In genomic region chr10:34580214-34580613, GRCh38 we compare ENCODE assay signal across 27 cellular contexts.
DNase-seq lines count a peak whose midpoint lies in the region; ATAC-seq, FAIRE-seq and TF ChIP-seq lines count a peak whose summit lies in the region.
"Had no signal": no experiment of that assay in that cellular context is flagged by ENCODE, and none has a peak within 500 bp of the region (broad histone marks: within the 10 kb centered on the region; RNA-seq: fewer than 3 reads in every experiment).

No MANE protein-coding gene starts in this region.

- WGBS in H9 (ENCODE audit: extremely low coverage, insufficient read length, low lambda C conversion rate), result no CpG with 5 or more reads among the region's 6 CpGs
- no CpG with 5 or more reads among the region's 6 CpGs for WGBS in trophoblast cell (ENCODE audit: extremely low coverage, insufficient coverage, insufficient read length)
- 84 to 96% (median 87%) methylated on average over 6 of the region's 6 CpGs for WGBS in spleen, 5 donors

- H3K27me3 ChIP-seq in H9 (ENCODE audit: insufficient read depth, low read length) (no peaks in the 10 kb centered on the region), RWPE2 (ENCODE audit: insufficient read depth, poor library complexity, severe bottlenecking) (no peaks in the 10 kb centered on the region), keratinocyte (ENCODE audit: control insufficient read depth, extremely low read depth, insufficient read depth, low read length) (no peaks in the 10 kb centered on the region), skeletal muscle satellite cell (ENCODE audit: control insufficient read depth, insufficient read depth, low read length) (no peaks in the 10 kb centered on the region), trophoblast cell (ENCODE audit: insufficient read depth, low read length) (no peaks in the 10 kb centered on the region), spleen (replicated peaks in 1 of 7) (no peaks in the 10 kb centered on the region)
- H3K27me3 ChIP-seq: MG63, tibial nerve had no signal

- no peaks in the 10 kb centered on the region for H3K36me3 Mint-ChIP-seq in H9 (ENCODE audit: insufficient read depth in 1 of 3, low read depth in 3 of 3)
- H3K36me3 Mint-ChIP-seq: activated naive CD8-positive, alpha-beta T cell treated with anti-CD3 and anti-CD28 coated beads, Interleukin-2, amount 10 ng/mL, durations not matched to agents 7 days and 5 days; CD14-positive monocyte; immature natural killer cell; mesothelial cell of epicardium; naive thymus-derived CD8-positive, alpha-beta T cell had no signal

- H3K9me3 ChIP-seq in H9 (ENCODE audit: control insufficient read depth, low read depth, low read length), result no peaks in the 10 kb centered on the region
- no peaks in the 10 kb centered on the region for H3K9me3 ChIP-seq in RWPE2 (ENCODE audit: severe bottlenecking)
- no peaks in the 10 kb centered on the region for H3K9me3 ChIP-seq in keratinocyte (ENCODE audit: control insufficient read depth, low read depth, low read length)
- H3K9me3 ChIP-seq in skeletal muscle satellite cell (replicated peaks; ENCODE audit: low read length), result no peaks in the 10 kb centered on the region
- H3K9me3 ChIP-seq in trophoblast cell (ENCODE audit: insufficient read depth, low read depth, low read length), result no peaks in the 10 kb centered on the region
- no peaks in the 10 kb centered on the region for H3K9me3 ChIP-seq in spleen
- H3K9me3 ChIP-seq: left ventricle myocardium inferior, MG63, tibial nerve had no signal

- no peak overlapping the region for H3K9ac ChIP-seq in H9 (ENCODE audit: extremely low read depth, insufficient read length, low read length)
- H3K9ac ChIP-seq in keratinocyte (ENCODE audit: control insufficient read depth, extremely low read depth, insufficient read depth, low read length), result no peak overlapping the region
- H3K9ac ChIP-seq in skeletal muscle satellite cell (ENCODE audit: low read depth, low read length), result peak overlapping the region; percentile 5
- no peak overlapping the region for H3K9ac ChIP-seq in trophoblast cell (ENCODE audit: low read length)

- no peaks in the 10 kb centered on the region for H4K20me1 ChIP-seq in H9 (ENCODE audit: control insufficient read depth, insufficient read depth, insufficient read length)
- no peaks in the 10 kb centered on the region for H4K20me1 ChIP-seq in keratinocyte (ENCODE audit: control insufficient read depth, extremely low read depth, insufficient read depth, low read length)

- H3K9me3 Mint-ChIP-seq in H9, result no peaks in the 10 kb centered on the region
- H3K9me3 Mint-ChIP-seq: activated naive CD8-positive, alpha-beta T cell treated with anti-CD3 and anti-CD28 coated beads, Interleukin-2, amount 10 ng/mL, durations not matched to agents 7 days and 5 days; CD14-positive monocyte; central memory CD8-positive, alpha-beta T cell; immature natural killer cell; mesothelial cell of epicardium; naive thymus-derived CD8-positive, alpha-beta T cell had no signal

- H4K12ac ChIP-seq in trophoblast cell (ENCODE audit: low read depth, low read length), result no peak overlapping the region

- no peak for DNase-seq in H9
- DNase-seq in RWPE2 (ENCODE audit: low spot score), result no peak
- DNase-seq in keratinocyte (ENCODE audit: low read depth, low spot score), result no peak
- no peak for DNase-seq in trophoblast cell
- DNase-seq in spleen, result no peak
- DNase-seq in GM19239 (ENCODE audit: insufficient read length, low spot score), result no peak
- DNase-seq: activated CD4-positive, alpha-beta T cell treated with anti-CD3 and anti-CD28 coated beads for 4 hours; activated CD8-positive, alpha-beta memory T cell treated with anti-CD3 and anti-CD28 coated beads for 24 hours; activated effector memory CD4-positive, alpha-beta T cell treated with Interleukin-2 at 50 U/mL for 16 hours; activated naive CD8-positive, alpha-beta T cell treated with anti-CD3 and anti-CD28 coated beads, Interleukin-2, amount 10 ng/mL, durations not matched to agents 7 days and 5 days; hypothalamus; immature natural killer cell; left ventricle myocardium inferior; MG63; naive thymus-derived CD8-positive, alpha-beta T cell; NCI-H1105 treated with DMSO at 0.1 percent for 48 hours; NCI-H2029; occipital lobe; stimulated activated CD4-positive, alpha-beta T cell treated with anti-CD3 and anti-CD28 coated beads, Interleukin-1b, Interleukin-23, amount 100 ng/mL, for 48 hours; T-helper 2 cell had no signal

- H3K4me3 ChIP-seq in RWPE2 (ENCODE audit: severe bottlenecking) (no peak overlapping the region), keratinocyte (ENCODE audit: control insufficient read depth in 2 of 3, extremely low read depth in 1 of 3, insufficient read depth in 2 of 3, low read depth in 1 of 3, low read length in 3 of 3) (no peak overlapping the region), skeletal muscle satellite cell (ENCODE audit: low read length) (no peak overlapping the region), trophoblast cell (ENCODE audit: low read depth, low read length) (no peak overlapping the region), spleen (no peak overlapping the region)
- H3K4me3 ChIP-seq: left ventricle myocardium inferior, MG63, SK-N-MC, tibial nerve had no signal

- no peak overlapping the region for H3T11ph ChIP-seq in H9 (ENCODE audit: low read length)

- H3K79me1 ChIP-seq in H9 (ENCODE audit: insufficient read depth, low read depth, low read length, poor library complexity, severe bottlenecking) (no peaks in the 10 kb centered on the region), trophoblast cell (ENCODE audit: low read length) (no peaks in the 10 kb centered on the region)

- no peak overlapping the region for H3K14ac ChIP-seq in H9 (ENCODE audit: insufficient read depth, low read length)
- no peak overlapping the region for H3K14ac ChIP-seq in trophoblast cell (ENCODE audit: low read length)

- peak overlapping the region; percentile 26 for H2BK120ac ChIP-seq in H9 (ENCODE audit: low read depth, low read length, poor library complexity, severe bottlenecking)
- H2BK120ac ChIP-seq in trophoblast cell (ENCODE audit: insufficient read depth, low read length, poor library complexity), result no peak overlapping the region

- no peak overlapping the region for H3K27ac Mint-ChIP-seq in H9
- H3K27ac Mint-ChIP-seq: activated naive CD8-positive, alpha-beta T cell treated with anti-CD3 and anti-CD28 coated beads, Interleukin-2, amount 10 ng/mL, durations not matched to agents 7 days and 5 days; CD14-positive monocyte; immature natural killer cell; mesothelial cell of epicardium; naive thymus-derived CD8-positive, alpha-beta T cell had no signal

- intact Hi-C loops in spleen (cut with DNase I; ENCODE audit: low total_unique reads), result no loop called here

- H3K4ac ChIP-seq in H9 (ENCODE audit: low read depth, low read length) (no peak overlapping the region), trophoblast cell (ENCODE audit: low read depth, low read length) (no peak overlapping the region)

- no peaks in the 10 kb centered on the region for H3K9me1 ChIP-seq in keratinocyte (ENCODE audit: control insufficient read depth, extremely low read depth, insufficient read depth, low read length)

- dilution Hi-C loops in keratinocyte (cut with MboI; ENCODE audit: extremely low pct_ligation_motif_present, low sequenced_read_pairs), result no loop called here

- no peak overlapping the region for H2BK20ac ChIP-seq in H9 (ENCODE audit: low read depth, low read length, poor library complexity, severe bottlenecking)

- H3K27ac ChIP-seq in H9 (ENCODE audit: insufficient read length, low read depth, low read length), result no peak overlapping the region
- peak overlapping the region; percentile 97 for H3K27ac ChIP-seq in RWPE2 (ENCODE audit: poor library complexity, severe bottlenecking)
- H3K27ac ChIP-seq in keratinocyte (ENCODE audit: control insufficient read depth, insufficient read depth, low read length), result peak overlapping the region; percentile 27
- H3K27ac ChIP-seq in trophoblast cell (ENCODE audit: low read depth, low read length), result no peak overlapping the region
- H3K27ac ChIP-seq in spleen, result no peak overlapping the region
- H3K27ac ChIP-seq: left ventricle myocardium inferior, SK-N-MC, tibial nerve had no signal

- H3K4me1 ChIP-seq in H9 (ENCODE audit: insufficient read depth, low read length), result peaks cover 4% of the 10 kb centered on the region
- H3K4me1 ChIP-seq in RWPE2 (ENCODE audit: insufficient read depth, poor library complexity, severe bottlenecking), result peaks cover 56% of the 10 kb centered on the region
- peaks cover 48% of the 10 kb centered on the region for H3K4me1 ChIP-seq in keratinocyte (ENCODE audit: control insufficient read depth, extremely low read depth, insufficient read depth, low read length)
- peaks cover 45% of the 10 kb centered on the region for H3K4me1 ChIP-seq in skeletal muscle satellite cell (ENCODE audit: control insufficient read depth, insufficient read depth, low read length)
- H3K4me1 ChIP-seq in trophoblast cell (ENCODE audit: control insufficient read depth in 1 of 2, insufficient read depth in 2 of 2, low read length in 2 of 2), result no peaks in the 10 kb centered on the region
- peaks cover 0 to 5% (median 0%) of the 10 kb centered on the region in 6 donors for H3K4me1 ChIP-seq in spleen

- no peak overlapping the region for H3K18ac ChIP-seq in H9 (ENCODE audit: insufficient read length, low read depth, low read length)
- H3K18ac ChIP-seq in trophoblast cell (ENCODE audit: low read length), result no peak overlapping the region

- no peak overlapping the region for H3K4me3 Mint-ChIP-seq in H9
- H3K4me3 Mint-ChIP-seq: activated naive CD8-positive, alpha-beta T cell treated with anti-CD3 and anti-CD28 coated beads, Interleukin-2, amount 10 ng/mL, durations not matched to agents 7 days and 5 days; CD14-positive monocyte; central memory CD8-positive, alpha-beta T cell; immature natural killer cell; mesothelial cell of epicardium; naive thymus-derived CD8-positive, alpha-beta T cell had no signal

- H2BK12ac ChIP-seq in H9 (ENCODE audit: insufficient read length, low read depth, low read length), result no peak overlapping the region
- H2BK12ac ChIP-seq in trophoblast cell (ENCODE audit: low read length), result no peak overlapping the region

- no peak overlapping the region for H3K23ac ChIP-seq in H9 (ENCODE audit: insufficient read length, low read depth, low read length)
- H3K23ac ChIP-seq in trophoblast cell (ENCODE audit: low read length), result no peak overlapping the region

- TF ChIP-seq POLR2A in spleen (IDR thresholded peaks at IDR 0.05), result no peak

- no peak for TF ChIP-seq CTCF in H9 (conservative IDR thresholded peaks at IDR 0.05)
- TF ChIP-seq CTCF in RWPE2 (IDR thresholded peaks at IDR 0.05; ENCODE audit: poor library complexity, severe bottlenecking), result no peak
- no peak for TF ChIP-seq CTCF in keratinocyte (optimal IDR thresholded peaks at IDR 0.05 in 1 of 3, IDR thresholded peaks at IDR 0.05 in 1 of 3, conservative IDR thresholded peaks at IDR 0.05 in 1 of 3; ENCODE audit: extremely low read depth in 1 of 3, insufficient read depth in 2 of 3, low read length in 3 of 3)
- TF ChIP-seq CTCF in spleen (IDR thresholded peaks at IDR 0.05 in 8 of 11, conservative IDR thresholded peaks at IDR 0.05 in 3 of 11), result no peak

- no peak overlapping the region for H2AFZ ChIP-seq in H9 (ENCODE audit: low read length)
- no peak overlapping the region for H2AFZ ChIP-seq in keratinocyte (ENCODE audit: control insufficient read depth, low read length)
- H2AFZ ChIP-seq in trophoblast cell (ENCODE audit: insufficient read depth, low read length, poor library complexity), result no peak overlapping the region

- peaks cover 2% of the 10 kb centered on the region; the same call in 1 of the 2 replicates for H3K79me2 ChIP-seq in H9 (ENCODE audit: insufficient read depth, low read length)
- H3K79me2 ChIP-seq in keratinocyte (ENCODE audit: control insufficient read depth, insufficient read depth, low read length), result peaks cover 22% of the 10 kb centered on the region
- H3K79me2 ChIP-seq in trophoblast cell (ENCODE audit: control insufficient read depth, insufficient read depth, low read length, poor library complexity), result no peaks in the 10 kb centered on the region

- H3K27me3 Mint-ChIP-seq in H9 (ENCODE audit: low read depth), result no peaks in the 10 kb centered on the region
- H3K27me3 Mint-ChIP-seq: central memory CD8-positive, alpha-beta T cell; naive thymus-derived CD8-positive, alpha-beta T cell had no signal

- no peak overlapping the region for H2BK5ac ChIP-seq in H9 (ENCODE audit: insufficient read length, low read length)
- no peak overlapping the region for H2BK5ac ChIP-seq in trophoblast cell (ENCODE audit: low read depth, low read length, poor library complexity)

- no peak for ATAC-seq in RWPE2 (ENCODE audit: low read depth)
- ATAC-seq: naive thymus-derived CD8-positive, alpha-beta T cell had no signal

- H4K8ac ChIP-seq in H9 (replicated peaks; ENCODE audit: insufficient read length, low read depth, low read length) (no peak overlapping the region), trophoblast cell (ENCODE audit: low read depth, low read length) (no peak overlapping the region)

- H2BK15ac ChIP-seq in H9 (ENCODE audit: low read depth, low read length), result no peak overlapping the region

- H4K5ac ChIP-seq in H9 (ENCODE audit: insufficient read length, low read depth, low read length), result no peak overlapping the region

- H3K4me1 Mint-ChIP-seq in H9, result peaks cover 45 to 52% of the 10 kb centered on the region in 2 experiments
- H3K4me1 Mint-ChIP-seq: activated naive CD8-positive, alpha-beta T cell treated with anti-CD3 and anti-CD28 coated beads, Interleukin-2, amount 10 ng/mL, durations not matched to agents 7 days and 5 days; central memory CD8-positive, alpha-beta T cell; immature natural killer cell; naive thymus-derived CD8-positive, alpha-beta T cell had no signal

- no peak overlapping the region for H2AK5ac ChIP-seq in H9 (ENCODE audit: insufficient read length, low read length)
- no peak overlapping the region for H2AK5ac ChIP-seq in trophoblast cell (ENCODE audit: low read length)

- no peak for FAIRE-seq in keratinocyte (lab: Jason Lieb, UNC)
- FAIRE-seq in GM19239 (lab: Jason Lieb, UNC), result no peak
- FAIRE-seq: small intestine had no signal

- no peak overlapping the region for H3K56ac ChIP-seq in H9 (ENCODE audit: insufficient read length, low read depth, low read length)

- H3K36me3 ChIP-seq in RWPE2 (ENCODE audit: low read depth) (no peaks in the 10 kb centered on the region), keratinocyte (ENCODE audit: control insufficient read depth in 2 of 2, extremely low read depth in 1 of 2, insufficient read depth in 2 of 2, low read length in 2 of 2) (no peaks in the 10 kb centered on the region), skeletal muscle satellite cell (ENCODE audit: insufficient read depth, low read length) (no peaks in the 10 kb centered on the region), trophoblast cell (ENCODE audit: control insufficient read depth in 1 of 2, insufficient read depth in 2 of 2, low read length in 2 of 2) (peaks cover 0 to 1% of the 10 kb centered on the region in 2 experiments), spleen (no peaks in the 10 kb centered on the region)
- H3K36me3 ChIP-seq: left ventricle myocardium inferior, MG63, tibial nerve had no signal

- no peaks in the 10 kb centered on the region for H3K23me2 ChIP-seq in H9 (ENCODE audit: insufficient read length, low read depth, low read length, poor library complexity, severe bottlenecking)

- H3K4me2 ChIP-seq in H9 (ENCODE audit: insufficient read depth, insufficient read length, low read length) (no peak overlapping the region), keratinocyte (ENCODE audit: control insufficient read depth, extremely low read depth, insufficient read depth, low read depth, low read length) (peak overlapping the region; percentile 66), skeletal muscle satellite cell (ENCODE audit: low read length) (peak overlapping the region; percentile 48), trophoblast cell (ENCODE audit: low read length) (no peak overlapping the region)

- H4K91ac ChIP-seq in H9 (ENCODE audit: insufficient read length, low read depth, low read length) (no peak overlapping the region), trophoblast cell (ENCODE audit: low read depth, low read length) (no peak overlapping the region)

Comparison
In these comparisons a context has a peak if more than half of its experiments do, and no peak if none do; other contexts are left out.
1. H3K27ac ChIP-seq: peak in RWPE2 (single experiment) and keratinocyte (single experiment); none in H9 (single experiment), trophoblast cell (single experiment) and spleen (0 of 8).
2. H3K4me2 ChIP-seq: peak in keratinocyte (single experiment) and skeletal muscle satellite cell (single experiment); none in H9 (single experiment) and trophoblast cell (single experiment).